In genomic region chr1:44806025-44806703, GRCh38 we compare ENCODE assay signal across 10 cellular contexts. TPM values are rescaled to one million over a fixed set of nuclear protein-coding genes. Genes with fewer than 3 reads are reported as not detected.
DNase-seq lines count a peak whose midpoint lies in the region; ATAC-seq and TF ChIP-seq lines count a peak whose summit lies in the region.
"Had no signal": no experiment of that assay in that cellular context is flagged by ENCODE, and none has a peak within 500 bp of the region (broad histone marks: within the 10 kb centered on the region; RNA-seq: fewer than 3 reads in every experiment).

No MANE protein-coding gene starts in this region.

- peak overlapping the region in 55 of 59 donors; percentile 77 to 98 (median 94) for H3K27ac ChIP-seq in dorsolateral prefrontal cortex

- H3K36me3 Mint-ChIP-seq in stimulated activated naive CD8-positive, alpha-beta T cell treated with anti-CD3 and anti-CD28 coated beads, Interleukin-15, Interleukin-2, amounts not matched to agents 100 ng/mL and 50 ng/mL, for 24 hours (ENCODE audit: low read depth) = peaks cover 64% of the 10 kb centered on the region
- H3K36me3 Mint-ChIP-seq in naive thymus-derived CD8-positive, alpha-beta T cell = peaks cover 0 to 42% (median 22%) of the 10 kb centered on the region in 3 donors

- peak overlapping the region; percentile 76 for H3K4me3 Mint-ChIP-seq in stimulated activated naive CD8-positive, alpha-beta T cell treated with anti-CD3 and anti-CD28 coated beads, Interleukin-15, Interleukin-2, amounts not matched to agents 100 ng/mL and 50 ng/mL, for 24 hours
- H3K4me3 Mint-ChIP-seq in stimulated activated naive CD8-positive, alpha-beta T cell treated with anti-CD3 and anti-CD28 coated beads, Interleukin-15, amount 100 ng/mL, for 72 hours = peak overlapping the region in 1 of 2 donors; percentile 55
- peak overlapping the region in 1 of 10 donors; percentile 34 for H3K4me3 Mint-ChIP-seq in naive thymus-derived CD8-positive, alpha-beta T cell

- no peaks in the 10 kb centered on the region for H3K9me3 Mint-ChIP-seq in stimulated activated naive CD8-positive, alpha-beta T cell treated with anti-CD3 and anti-CD28 coated beads, Interleukin-15, Interleukin-2, amounts not matched to agents 100 ng/mL and 50 ng/mL, for 24 hours
- H3K9me3 Mint-ChIP-seq in stimulated activated naive CD8-positive, alpha-beta T cell treated with anti-CD3 and anti-CD28 coated beads, Interleukin-15, amount 100 ng/mL, for 72 hours = no peaks in the 10 kb centered on the region
- no peaks in the 10 kb centered on the region for H3K9me3 Mint-ChIP-seq in naive thymus-derived CD8-positive, alpha-beta T cell

- POLR2A ChIA-PET in naive thymus-derived CD8-positive, alpha-beta T cell (lab: Charles Lee) = interaction anchor here (0.5 to 16.4 kb wide), 6 partner anchors 8 to 84 kb away, joined by 3 to 590 read pairs (median 7); no protein-coding TSS in a partner anchor

- intact Hi-C loops in dorsolateral prefrontal cortex (cut with DNase I) = loop anchor here in 1 of 2 donors (10.0 kb wide), 1 partner anchor 499 kb away; no protein-coding TSS in a partner anchor

- no peak for TF ChIP-seq CTCF in dorsolateral prefrontal cortex (IDR thresholded peaks at IDR 0.05 in 54 of 56, conservative IDR thresholded peaks at IDR 0.05 in 2 of 56; ENCODE audit: low read depth in 1 of 56, partially characterized antibody in 56 of 56)

- H3K27ac Mint-ChIP-seq in stimulated activated naive CD8-positive, alpha-beta T cell treated with anti-CD3 and anti-CD28 coated beads, Interleukin-15, Interleukin-2, amounts not matched to agents 100 ng/mL and 50 ng/mL, for 24 hours = peak overlapping the region; percentile 99
- peak overlapping the region in 1 of 2 donors; percentile 99 for H3K27ac Mint-ChIP-seq in stimulated activated naive CD8-positive, alpha-beta T cell treated with anti-CD3 and anti-CD28 coated beads, Interleukin-15, amount 100 ng/mL, for 72 hours
- peak overlapping the region; percentile 99 to 100 (median 99) for H3K27ac Mint-ChIP-seq in naive thymus-derived CD8-positive, alpha-beta T cell

- H3K27me3 ChIP-seq in dorsolateral prefrontal cortex = no peaks in the 10 kb centered on the region

- H3K27me3 Mint-ChIP-seq in stimulated activated naive CD8-positive, alpha-beta T cell treated with anti-CD3 and anti-CD28 coated beads, Interleukin-15, Interleukin-2, amounts not matched to agents 100 ng/mL and 50 ng/mL, for 24 hours = no peaks in the 10 kb centered on the region
- H3K27me3 Mint-ChIP-seq in stimulated activated naive CD8-positive, alpha-beta T cell treated with anti-CD3 and anti-CD28 coated beads, Interleukin-15, amount 100 ng/mL, for 72 hours = no peaks in the 10 kb centered on the region
- no peaks in the 10 kb centered on the region for H3K27me3 Mint-ChIP-seq in naive thymus-derived CD8-positive, alpha-beta T cell

- H3K4me3 ChIP-seq in dorsolateral prefrontal cortex = peak overlapping the region in 2 of 59 donors; percentile 1 to 14

- DNase-seq in stimulated activated naive CD8-positive, alpha-beta T cell treated with anti-CD3 and anti-CD28 coated beads, Interleukin-15, amount 100 ng/mL, for 72 hours = no peak
- DNase-seq in dorsolateral prefrontal cortex (peak in 2 of 10 donors; percentile 24 to 44), kidney glomerular epithelial cell (lab: John Stamatoyannopoulos, UW) (no peak)
- DNase-seq in naive thymus-derived CD8-positive, alpha-beta T cell = peak in 3 of 10 donors; percentile 40 to 64 (median 41)
- no peak for DNase-seq in activated CD4-positive, CD25-positive, alpha-beta regulatory T cell (lab: John Stamatoyannopoulos, UW)
- DNase-seq: DMS79 had no signal

- no peak for ATAC-seq in stimulated activated naive CD8-positive, alpha-beta T cell treated with anti-CD3 and anti-CD28 coated beads, Interleukin-15, amount 100 ng/mL, for 72 hours
- ATAC-seq in naive thymus-derived CD8-positive, alpha-beta T cell = no peak
- ATAC-seq in HG03432 (IDR thresholded peaks at IDR 0.05; ENCODE audit: unreplicated experiment) (no peak), HG03045 (IDR thresholded peaks at IDR 0.05; ENCODE audit: unreplicated experiment) (no peak)

- H3K4me1 Mint-ChIP-seq in stimulated activated naive CD8-positive, alpha-beta T cell treated with anti-CD3 and anti-CD28 coated beads, Interleukin-15, Interleukin-2, amounts not matched to agents 100 ng/mL and 50 ng/mL, for 24 hours (ENCODE audit: low read depth) = peaks cover 90% of the 10 kb centered on the region
- H3K4me1 Mint-ChIP-seq in stimulated activated naive CD8-positive, alpha-beta T cell treated with anti-CD3 and anti-CD28 coated beads, Interleukin-15, amount 100 ng/mL, for 72 hours = peaks cover 90% of the 10 kb centered on the region
- H3K4me1 Mint-ChIP-seq in naive thymus-derived CD8-positive, alpha-beta T cell = peaks cover 41 to 84% (median 77%) of the 10 kb centered on the region in 4 donors

RNA-seq across cellular contexts. Expression of gene DYNLT4, which starts 1.0 kb away (rescaled TPM):
- total RNA-seq in dorsolateral prefrontal cortex = under 1 TPM in 1 of 120 experiments, not detected in 119; 0.79 TPM
- total RNA-seq in naive thymus-derived CD8-positive, alpha-beta T cell = 1 to 10 TPM; 1.2 to 2.1 TPM
- polyA plus RNA-seq in naive thymus-derived CD8-positive, alpha-beta T cell = under 1 TPM in 2 of 3 donors, not detected in 1; 0.24 to 0.86 TPM
- total RNA-seq: mesenteric fat pad had no signal

RNA-seq across cellular contexts. Expression of gene BTBD19, which starts 2.2 kb away (rescaled TPM):
- 10 to 100 TPM in 12 of 120 experiments, 1 to 10 TPM in 108; 2.3 to 14.1 (median 6.4) TPM for total RNA-seq in dorsolateral prefrontal cortex
- total RNA-seq in naive thymus-derived CD8-positive, alpha-beta T cell = 1 to 10 TPM; 6.5 to 8.8 TPM
- polyA plus RNA-seq in naive thymus-derived CD8-positive, alpha-beta T cell = under 1 TPM; 0.16 to 0.47 (median 0.44) TPM

RNA-seq across cellular contexts. Expression of gene PLK3, which starts 6.0 kb away (rescaled TPM):
- total RNA-seq in dorsolateral prefrontal cortex = 10 to 100 TPM in 72 of 120 experiments, 1 to 10 TPM in 48; 3.7 to 23.1 (median 11.1) TPM
- total RNA-seq in naive thymus-derived CD8-positive, alpha-beta T cell = 100 to 1,000 TPM; 139 to 140 TPM
- 10 to 100 TPM; 14.3 to 36.0 (median 25.5) TPM for polyA plus RNA-seq in naive thymus-derived CD8-positive, alpha-beta T cell

RNA-seq across cellular contexts. Expression of gene BEST4, which starts 18.2 kb away (rescaled TPM):
- 1 to 10 TPM in 65 of 120 experiments, under 1 TPM in 51, not detected in 4; 0.23 to 2.6 (median 1.1) TPM for total RNA-seq in dorsolateral prefrontal cortex
- total RNA-seq in naive thymus-derived CD8-positive, alpha-beta T cell = 1 to 10 TPM; 1.6 to 2.2 TPM
- under 1 TPM in 2 of 3 donors, not detected in 1; 0.29 to 0.32 TPM for polyA plus RNA-seq in naive thymus-derived CD8-positive, alpha-beta T cell

RNA-seq across cellular contexts. Expression of gene RPS8, which starts 30.8 kb away (rescaled TPM):
- 100 to 1,000 TPM; 313 to 628 (median 452) TPM for total RNA-seq in dorsolateral prefrontal cortex
- 1,000 to 10,000 TPM; 2,208 to 2,330 TPM for total RNA-seq in naive thymus-derived CD8-positive, alpha-beta T cell
- polyA plus RNA-seq in naive thymus-derived CD8-positive, alpha-beta T cell = 1,000 to 10,000 TPM; 1,336 to 1,571 (median 1,431) TPM

Comparison
In these comparisons a context has a peak if more than half of its experiments do, and no peak if none do; other contexts are left out.
1. RNA of gene PLK3, which starts 6.0 kb away (total RNA-seq): 139 to 140 TPM in naive thymus-derived CD8-positive, alpha-beta T cell; 3.7 to 23.1 TPM in dorsolateral prefrontal cortex; every median in the first group is over 4 times any median in the second.